In genomic region chr16:25988882-25989281, GRCh38 we compare ENCODE assay signal across 29 cellular contexts.
"Had no signal": no experiment of that assay in that cellular context is flagged by ENCODE, and none has a peak within 500 bp of the region (broad histone marks: within the 10 kb centered on the region; RNA-seq: fewer than 3 reads in every experiment).

No MANE protein-coding gene starts in this region.

- H3K4me3 ChIP-seq: neural progenitor cell, pancreas, prostate gland, right atrium auricular region, skin epidermis, smooth muscle cell, spleen, suprapubic skin, testis, tibial artery, transverse colon, upper lobe of right lung, uterus had no signal

- H3K4me1 ChIP-seq: neural progenitor cell, pancreas, prostate gland, right atrium auricular region, spleen, suprapubic skin, testis, tibial artery, transverse colon, upper lobe of right lung, uterus had no signal

- H3K27me3 ChIP-seq: neural progenitor cell, pancreas, right atrium auricular region, spleen, suprapubic skin, testis, tibial artery, transverse colon, upper lobe of right lung, uterus had no signal

- H3K9ac ChIP-seq: neural progenitor cell had no signal

- H3K4me1 Mint-ChIP-seq: naive thymus-derived CD8-positive, alpha-beta T cell; stimulated activated memory B cell treated with anti-CD40 and anti-IgM and Interleukin-4, amounts not matched to agents 10 μg/mL and 1 μg/mL and 100 μg/mL, for 72 hours; stimulated activated naive CD8-positive, alpha-beta T cell treated with anti-CD3 and anti-CD28 coated beads, Interleukin-15, amount 100 ng/mL, for 72 hours had no signal

- H3K27ac Mint-ChIP-seq: naive thymus-derived CD8-positive, alpha-beta T cell; natural killer cell treated with Interleukin-12 subunit alpha and Interleukin-12 subunit beta and Interleukin-15 and Interleukin-18, amount 100 ng/mL, for 72 hours; neural progenitor cell; stimulated activated memory B cell treated with anti-CD40 and anti-IgM and Interleukin-4, amounts not matched to agents 10 μg/mL and 1 μg/mL and 100 μg/mL, for 72 hours; type B pancreatic cell had no signal

- H3K4me2 ChIP-seq: neural progenitor cell, smooth muscle cell had no signal

- H3K27ac ChIP-seq: neural progenitor cell, pancreas, prostate gland, right atrium auricular region, skin epidermis, spleen, suprapubic skin, testis, tibial artery, transverse colon, upper lobe of right lung, uterus had no signal

- FAIRE-seq: pancreas had no signal

- ATAC-seq: naive thymus-derived CD8-positive, alpha-beta T cell; natural killer cell treated with Interleukin-12 subunit alpha and Interleukin-12 subunit beta and Interleukin-15 and Interleukin-18, amount 100 ng/mL, for 72 hours; pancreas; sciatic nerve; stimulated activated memory B cell treated with anti-CD40 and anti-IgM and Interleukin-4, amounts not matched to agents 10 μg/mL and 1 μg/mL and 100 μg/mL, for 72 hours; stimulated activated naive CD8-positive, alpha-beta T cell treated with anti-CD3 and anti-CD28 coated beads, Interleukin-15, amount 100 ng/mL, for 72 hours; stimulated activated naive CD8-positive, alpha-beta T cell treated with anti-CD3 and anti-CD28 coated beads, Interleukin-15, Interleukin-2, amounts not matched to agents 100 U/mL and 50 U/mL, for 24 hours; upper lobe of right lung had no signal

- H3K27me3 Mint-ChIP-seq: stimulated activated memory B cell treated with anti-CD40 and anti-IgM and Interleukin-4, amounts not matched to agents 10 μg/mL and 1 μg/mL and 100 μg/mL, for 72 hours had no signal

- H3K36me3 ChIP-seq: neural progenitor cell, pancreas, prostate gland, right atrium auricular region, spleen, suprapubic skin, tibial artery, transverse colon, upper lobe of right lung, uterus had no signal

- H3K9me3 ChIP-seq: pancreas, prostate gland, right atrium auricular region, spleen, suprapubic skin, testis, tibial artery, transverse colon, upper lobe of right lung, uterus had no signal

- H3K4me3 Mint-ChIP-seq: naive thymus-derived CD8-positive, alpha-beta T cell; natural killer cell treated with Interleukin-12 subunit alpha and Interleukin-12 subunit beta and Interleukin-15 and Interleukin-18, amount 100 ng/mL, for 72 hours; neural progenitor cell; stimulated activated memory B cell treated with anti-CD40 and anti-IgM and Interleukin-4, amounts not matched to agents 10 μg/mL and 1 μg/mL and 100 μg/mL, for 72 hours; stimulated activated naive CD8-positive, alpha-beta T cell treated with anti-CD3 and anti-CD28 coated beads, Interleukin-15, amount 100 ng/mL, for 72 hours; type B pancreatic cell had no signal

- H2AFZ ChIP-seq: neural progenitor cell had no signal

- DNase-seq: naive thymus-derived CD8-positive, alpha-beta T cell; occipital lobe; pancreas; retina; spleen; stimulated activated CD4-positive, alpha-beta T cell treated with anti-CD3 and anti-CD28 coated beads, Interleukin-12 subunit alpha, Interleukin-12 subunit beta, amount 100 ng/mL, for 4 hours; stimulated activated CD4-positive, alpha-beta T cell treated with anti-CD3 and anti-CD28 coated beads, Interleukin-1b, Interleukin-23, amount 100 ng/mL, for 48 hours; stimulated activated CD4-positive, alpha-beta T cell treated with anti-CD3 and anti-CD28 coated beads, Interleukin-4, amount 100 ng/mL, for 1 hour; stimulated activated CD4-positive, alpha-beta T cell treated with anti-CD3 and anti-CD28 coated beads, Interleukin-4, amount 100 ng/mL, for 4 hours; stimulated activated CD8-positive, alpha-beta memory T cell treated with anti-CD3 and anti-CD28 coated beads, Interleukin-4, amount 100 ng/mL, for 48 hours; stimulated activated naive CD4-positive, alpha-beta T cell; stimulated activated naive CD8-positive, alpha-beta T cell treated with anti-CD3 and anti-CD28 coated beads, Interleukin-15, amount 100 ng/mL, for 72 hours; stimulated activated naive CD8-positive, alpha-beta T cell treated with anti-CD3 and anti-CD28 coated beads, Interleukin-15, Interleukin-2, amounts not matched to agents 100 U/mL and 50 U/mL, for 24 hours; substantia nigra; testis; tibial artery; transverse colon; upper lobe of right lung; uterus had no signal

- H3K36me3 Mint-ChIP-seq: naive thymus-derived CD8-positive, alpha-beta T cell; natural killer cell treated with Interleukin-12 subunit alpha and Interleukin-12 subunit beta and Interleukin-15 and Interleukin-18, amount 100 ng/mL, for 72 hours; stimulated activated memory B cell treated with anti-CD40 and anti-IgM and Interleukin-4, amounts not matched to agents 10 μg/mL and 1 μg/mL and 100 μg/mL, for 72 hours; type B pancreatic cell had no signal
